18 cellular contexts compared by ENCODE assay signal in genomic region chr4:154132406-154132805, GRCh38.
"Had no signal": no experiment of that assay in that cellular context is flagged by ENCODE, and none has a peak within 500 bp of the region (broad histone marks: within the 10 kb centered on the region; RNA-seq: fewer than 3 reads in every experiment).

No MANE protein-coding gene starts in this region.

- H3K36me3 Mint-ChIP-seq: activated naive CD4-positive, alpha-beta T cell treated with anti-CD3 and anti-CD28 coated beads, Interleukin-2, amount 50 U/mL, for 24 hours; natural killer cell treated with Interleukin-12 subunit alpha and Interleukin-12 subunit beta and Interleukin-15 and Interleukin-18, amount 100 ng/mL, for 72 hours had no signal

- H3K36me3 ChIP-seq: lower lobe of right lung, ovary, prostate gland, spleen, upper lobe of left lung had no signal

- H3K9me3 ChIP-seq: lower lobe of right lung, ovary, prostate gland, upper lobe of left lung had no signal

- H3K4me1 Mint-ChIP-seq: activated naive CD4-positive, alpha-beta T cell treated with anti-CD3 and anti-CD28 coated beads, Interleukin-2, amount 50 U/mL, for 24 hours had no signal

- DNase-seq: activated gamma-delta T cell treated with Interleukin-2 at 50 U/mL for 16 hours; activated T-cell treated with anti-CD3 and anti-CD28 coated beads, Interleukin-2, amount 50 U/mL, for 1 hour; aorta; cortex of kidney; endodermal cell; foreskin fibroblast; kidney; lower lobe of right lung; ovary; spleen; stimulated activated CD4-positive, alpha-beta T cell treated with anti-CD3 and anti-CD28 coated beads, Interleukin-4, amount 100 ng/mL, for 24 hours; stimulated activated naive CD4-positive, alpha-beta T cell treated with Interleukin-2 at 50 U/mL for 16 hours; T-helper 9 cell; upper lobe of left lung had no signal

- H3K9me3 Mint-ChIP-seq: activated naive CD4-positive, alpha-beta T cell treated with anti-CD3 and anti-CD28 coated beads, Interleukin-2, amount 50 U/mL, for 24 hours had no signal

- H3K4me1 ChIP-seq: lower lobe of right lung, prostate gland, spleen, upper lobe of left lung had no signal

- H3K4me3 ChIP-seq: lower lobe of right lung, ovary, prostate gland, spleen, upper lobe of left lung had no signal

- H3K27ac ChIP-seq: lower lobe of right lung, ovary, prostate gland, spleen, upper lobe of left lung had no signal

- H3K27me3 ChIP-seq: ovary, spleen, upper lobe of left lung had no signal

- H3K27ac Mint-ChIP-seq: activated naive CD4-positive, alpha-beta T cell treated with anti-CD3 and anti-CD28 coated beads, Interleukin-2, amount 50 U/mL, for 24 hours; endodermal cell; natural killer cell treated with Interleukin-12 subunit alpha and Interleukin-12 subunit beta and Interleukin-15 and Interleukin-18, amount 100 ng/mL, for 72 hours; WTC11 had no signal

- H3K4me3 Mint-ChIP-seq: activated naive CD4-positive, alpha-beta T cell treated with anti-CD3 and anti-CD28 coated beads, Interleukin-2, amount 50 U/mL, for 24 hours; endodermal cell; natural killer cell treated with Interleukin-12 subunit alpha and Interleukin-12 subunit beta and Interleukin-15 and Interleukin-18, amount 100 ng/mL, for 72 hours; WTC11 had no signal
